12 cellular contexts compared by ENCODE assay signal in the genomic region with DNA sequence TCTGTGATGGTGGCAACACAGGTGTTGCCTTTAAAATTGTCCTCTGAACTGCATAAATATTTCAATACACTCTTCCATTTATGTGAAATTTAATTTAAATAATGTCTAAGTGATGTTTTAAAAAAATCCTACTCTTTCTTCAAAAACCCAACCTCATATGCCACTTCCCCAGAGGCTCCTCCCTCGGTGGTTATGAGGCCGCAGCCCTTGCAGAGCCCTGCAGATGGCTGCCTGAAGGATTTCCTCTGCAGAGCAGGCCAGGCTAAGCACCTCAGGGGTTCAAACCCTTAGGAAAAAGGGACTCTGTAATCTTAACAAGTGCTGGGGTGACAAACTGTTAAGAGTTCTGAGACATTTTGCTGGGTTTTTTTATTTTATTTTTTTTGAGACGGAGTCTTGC. TPM values are rescaled to one million over a fixed set of nuclear protein-coding genes. Genes with fewer than 3 reads are reported as not detected.
DNase-seq lines count a peak whose midpoint lies in the region; ATAC-seq and TF ChIP-seq lines count a peak whose summit lies in the region.
"Had no signal": no experiment of that assay in that cellular context is flagged by ENCODE, and none has a peak within 500 bp of the region (broad histone marks: within the 10 kb centered on the region; RNA-seq: fewer than 3 reads in every experiment).

No MANE protein-coding gene starts in this region.

- intact Hi-C loops in CD4-positive, alpha-beta memory T cell (cut with micrococcal nuclease), result loop anchor here (1.0 kb wide), 2 partner anchors 26 to 288 kb away; partner anchors contain the start of gene TUG1
- intact Hi-C loops in natural killer cell (cut with micrococcal nuclease), result no loop called here

- peaks cover 48 to 62% of the 10 kb centered on the region in 2 donors for H3K36me3 Mint-ChIP-seq in CD4-positive, alpha-beta memory T cell
- H3K36me3 Mint-ChIP-seq in T-cell (peaks cover 56% of the 10 kb centered on the region), natural killer cell (peaks cover 22% of the 10 kb centered on the region)
- H3K36me3 Mint-ChIP-seq in activated T-cell treated with anti-CD3 and anti-CD28 coated beads, Interleukin-2, amount 50 U/mL, for 72 hours (ENCODE audit: insufficient read depth in 2 of 2), result peaks cover 9 to 42% of the 10 kb centered on the region in 2 donors

- POLR2A ChIA-PET in CD4-positive, alpha-beta memory T cell (lab: Charles Lee; ENCODE audit: partially characterized antibody), result interaction anchor here (1.5 to 7.6 kb wide), 2 partner anchors 26 to 141 kb away, joined by 3 to 142 read pairs; partner anchors contain the start of genes MORC2 and TUG1
- POLR2A ChIA-PET in T-cell (lab: Charles Lee), result no interaction called here

- peak; percentile 68 to 83 (median 76) for DNase-seq in CD4-positive, alpha-beta memory T cell
- peak; percentile 33 to 76 (median 66) for DNase-seq in T-cell
- peak; percentile 22 to 39 for DNase-seq in activated T-cell treated with anti-CD3 and anti-CD28 coated beads, Interleukin-2, amount 50 U/mL, for 72 hours
- peak; percentile 50 for DNase-seq in natural killer cell
- DNase-seq in SKM-1 (lab: John Stamatoyannopoulos, UW; ENCODE audit: unreplicated experiment), result no peak
- DNase-seq in NCI-H1105 treated with DMSO at 0.1 percent for 48 hours (lab: John Stamatoyannopoulos, UW), result no peak
- DNase-seq: NCI-H1092, NCI-H446 treated with DMSO at 0.1 percent for 48 hours had no signal

- H3K27me3 Mint-ChIP-seq in CD4-positive, alpha-beta memory T cell, result no peaks in the 10 kb centered on the region
- H3K27me3 Mint-ChIP-seq in T-cell (no peaks in the 10 kb centered on the region), natural killer cell (ENCODE audit: low read depth in 2 of 2) (no peaks in the 10 kb centered on the region)
- no peaks in the 10 kb centered on the region for H3K27me3 Mint-ChIP-seq in activated T-cell treated with anti-CD3 and anti-CD28 coated beads, Interleukin-2, amount 50 U/mL, for 72 hours (ENCODE audit: low read depth)

- CTCF ChIA-PET in CD4-positive, alpha-beta memory T cell (lab: Charles Lee; ENCODE audit: partially characterized antibody), result interaction anchor here (4.5 to 10.5 kb wide), 2 partner anchors 22 to 141 kb away, joined by 54 to 95 read pairs; no protein-coding TSS in a partner anchor
- CTCF ChIA-PET in T-cell (lab: Charles Lee), result no interaction called here

- H3K4me1 Mint-ChIP-seq in CD4-positive, alpha-beta memory T cell, result peaks cover 49 to 83% (median 61%) of the 10 kb centered on the region in 4 donors
- peaks cover 76 to 85% (median 80%) of the 10 kb centered on the region in 3 donors for H3K4me1 Mint-ChIP-seq in T-cell
- peaks cover 54% of the 10 kb centered on the region for H3K4me1 Mint-ChIP-seq in activated T-cell treated with anti-CD3 and anti-CD28 coated beads, Interleukin-2, amount 50 U/mL, for 72 hours (ENCODE audit: low read depth)
- H3K4me1 Mint-ChIP-seq in natural killer cell, result peaks cover 36 to 40% of the 10 kb centered on the region in 2 donors

- no peak overlapping the region for H3K27ac ChIP-seq in CD4-positive, alpha-beta memory T cell (ENCODE audit: low read depth, low read length)
- H3K27ac ChIP-seq: Peyer's patch had no signal

- no peak overlapping the region for H3K4me3 ChIP-seq in CD4-positive, alpha-beta memory T cell (ENCODE audit: low read length in 2 of 2)
- H3K4me3 ChIP-seq: GM12878, Peyer's patch had no signal

- no peaks in the 10 kb centered on the region for H3K27me3 ChIP-seq in CD4-positive, alpha-beta memory T cell (ENCODE audit: insufficient read depth, low read length)
- H3K27me3 ChIP-seq: Peyer's patch had no signal

- no peak for TF ChIP-seq CTCF in natural killer cell (IDR thresholded peaks at IDR 0.05)

- peaks cover 26% of the 10 kb centered on the region for H3K36me3 ChIP-seq in CD4-positive, alpha-beta memory T cell (ENCODE audit: insufficient read depth, low read length)

- peak overlapping the region; percentile 79 to 92 (median 85) for H3K27ac Mint-ChIP-seq in CD4-positive, alpha-beta memory T cell
- H3K27ac Mint-ChIP-seq in T-cell (peak overlapping the region; percentile 71 to 79), natural killer cell (peak overlapping the region; percentile 0 to 27)
- peak overlapping the region; percentile 11 for H3K27ac Mint-ChIP-seq in activated T-cell treated with anti-CD3 and anti-CD28 coated beads, Interleukin-2, amount 50 U/mL, for 72 hours

- H3K4me1 ChIP-seq in CD4-positive, alpha-beta memory T cell (ENCODE audit: insufficient read depth, low read length), result peaks cover 69% of the 10 kb centered on the region

- no peaks in the 10 kb centered on the region for H3K9me3 ChIP-seq in CD4-positive, alpha-beta memory T cell (ENCODE audit: control insufficient read depth in 1 of 2, low read length in 2 of 2)
- H3K9me3 ChIP-seq: Peyer's patch had no signal

- H3K4me3 Mint-ChIP-seq in CD4-positive, alpha-beta memory T cell, result peak overlapping the region in 7 of 8 donors; percentile 53 to 84 (median 72)
- H3K4me3 Mint-ChIP-seq in T-cell (peak overlapping the region in 2 of 3 donors; percentile 8 to 52), natural killer cell (peak overlapping the region; percentile 22)
- H3K4me3 Mint-ChIP-seq in activated T-cell treated with anti-CD3 and anti-CD28 coated beads, Interleukin-2, amount 50 U/mL, for 72 hours, result no peak overlapping the region

- ATAC-seq in T-cell (replicated peaks in 1 of 4), result peak; percentile 78 to 83 (median 82)
- ATAC-seq in activated T-cell treated with anti-CD3 and anti-CD28 coated beads, Interleukin-2, amount 50 U/mL, for 72 hours (replicated peaks in 1 of 2), result peak; percentile 39 to 43
- ATAC-seq in natural killer cell, result peak; percentile 75 to 93 (median 76)
- no peak for ATAC-seq in GM19023 (IDR thresholded peaks at IDR 0.05; ENCODE audit: unreplicated experiment)
- no peak for ATAC-seq in HG03039 (IDR thresholded peaks at IDR 0.05; ENCODE audit: unreplicated experiment)
- ATAC-seq: GM12878 had no signal

- H3K9me3 Mint-ChIP-seq in CD4-positive, alpha-beta memory T cell, result no peaks in the 10 kb centered on the region
- H3K9me3 Mint-ChIP-seq in T-cell, result no peaks in the 10 kb centered on the region
- no peaks in the 10 kb centered on the region for H3K9me3 Mint-ChIP-seq in activated T-cell treated with anti-CD3 and anti-CD28 coated beads, Interleukin-2, amount 50 U/mL, for 72 hours
- no peaks in the 10 kb centered on the region for H3K9me3 Mint-ChIP-seq in natural killer cell

RNA-seq across cellular contexts. Expression of gene MORC2, which starts 25.2 kb away (rescaled TPM):
- 10 to 100 TPM; 43.8 to 46.3 TPM for total RNA-seq in CD4-positive, alpha-beta memory T cell
- 10 to 100 TPM in 1 of 2 donors, 1 to 10 TPM in 1; 9.5 to 22.8 TPM for polyA plus RNA-seq in CD4-positive, alpha-beta memory T cell
- total RNA-seq in T-cell (10 to 100 TPM; 33.6 to 49.1 (median 45.4) TPM), natural killer cell (10 to 100 TPM; 15.3 to 19.7 (median 16.4) TPM)
- 10 to 100 TPM; 27.2 to 42.0 TPM for total RNA-seq in activated T-cell treated with anti-CD3 and anti-CD28 coated beads, Interleukin-2, amount 50 U/mL, for 72 hours

RNA-seq across cellular contexts. Expression of gene TUG1, which starts 25.7 kb away (rescaled TPM):
- 100 to 1,000 TPM; 129 to 132 TPM for total RNA-seq in CD4-positive, alpha-beta memory T cell
- 10 to 100 TPM; 12.3 to 20.6 TPM for polyA plus RNA-seq in CD4-positive, alpha-beta memory T cell
- total RNA-seq in T-cell (100 to 1,000 TPM in 2 of 5 donors, 10 to 100 TPM in 3; 92.6 to 115 (median 94.8) TPM), natural killer cell (10 to 100 TPM; 78.4 to 94.6 (median 80.9) TPM)
- total RNA-seq in activated T-cell treated with anti-CD3 and anti-CD28 coated beads, Interleukin-2, amount 50 U/mL, for 72 hours, result 10 to 100 TPM; 64.2 to 86.7 TPM

Comparison
In these comparisons a context has a peak if more than half of its experiments do, and no peak if none do; other contexts are left out.
1. DNase-seq: peak in CD4-positive, alpha-beta memory T cell (5 of 5), T-cell (34 of 34), activated T-cell treated with anti-CD3 and anti-CD28 coated beads, Interleukin-2, amount 50 U/mL, for 72 hours (2 of 2) and natural killer cell (single experiment); none in SKM-1 (single experiment) and NCI-H1105 treated with DMSO at 0.1 percent for 48 hours (single experiment).
2. H3K27ac Mint-ChIP-seq: peak in every context shown above with its lines; median percentile 85 in CD4-positive, alpha-beta memory T cell; 75 in T-cell; 14 in natural killer cell; 11 in activated T-cell treated with anti-CD3 and anti-CD28 coated beads, Interleukin-2, amount 50 U/mL, for 72 hours.
3. H3K4me3 Mint-ChIP-seq: peak in CD4-positive, alpha-beta memory T cell (7 of 8), T-cell (2 of 3) and natural killer cell (single experiment); none in activated T-cell treated with anti-CD3 and anti-CD28 coated beads, Interleukin-2, amount 50 U/mL, for 72 hours (0 of 2).
4. ATAC-seq: peak in T-cell (4 of 4), activated T-cell treated with anti-CD3 and anti-CD28 coated beads, Interleukin-2, amount 50 U/mL, for 72 hours (2 of 2) and natural killer cell (3 of 3); none in GM19023 (single experiment) and HG03039 (single experiment).